Comparison of ENCODE assay signal across 18 cellular contexts in genomic region chr16:48352648-48353347, GRCh38. TPM values are rescaled to one million over a fixed set of nuclear protein-coding genes. Genes with fewer than 3 reads are reported as not detected.
DNase-seq lines count a peak whose midpoint lies in the region; ATAC-seq, FAIRE-seq and TF ChIP-seq lines count a peak whose summit lies in the region.
"Had no signal": no experiment of that assay in that cellular context is flagged by ENCODE, and none has a peak within 500 bp of the region (broad histone marks: within the 10 kb centered on the region; RNA-seq: fewer than 3 reads in every experiment).

No MANE protein-coding gene starts in this region.

- H4K20me1 ChIP-seq in GM12878 (ENCODE audit: control insufficient read depth, insufficient read depth), result no peaks in the 10 kb centered on the region

- H2AFZ ChIP-seq in GM12878 (ENCODE audit: control insufficient read depth, low read depth, low read length), result no peak overlapping the region

- in situ Hi-C loops in GM12878 (cut with MboI), result loop anchor here (5.0 kb wide), 2 partner anchors 175 to 275 kb away; no protein-coding TSS in a partner anchor

- no peak overlapping the region for H3K4me3 Mint-ChIP-seq in natural killer cell
- no peak overlapping the region for H3K4me3 Mint-ChIP-seq in natural killer cell treated with Interleukin-12 subunit alpha and Interleukin-12 subunit beta and Interleukin-15 and Interleukin-18, amount 100 ng/mL, for 72 hours
- H3K4me3 Mint-ChIP-seq in glutamatergic neuron (ENCODE audit: unreplicated experiment), result no peak overlapping the region
- no peak overlapping the region for H3K4me3 Mint-ChIP-seq in activated naive CD8-positive, alpha-beta T cell treated with anti-CD3 and anti-CD28 coated beads for 36 hours
- H3K4me3 Mint-ChIP-seq: activated CD4-positive, alpha-beta T cell treated with anti-CD3 and anti-CD28 coated beads, Interleukin-2, amount 10 ng/mL, durations not matched to agents 24 days and 14 days; nephron had no signal

- no peak for FAIRE-seq in GM12878 (lab: Jason Lieb, UNC)
- FAIRE-seq: small intestine had no signal

- WGBS in GM12878 (ENCODE audit: insufficient coverage, insufficient replicate concordance, low lambda C conversion rate, missing lambda C conversion rate), result 78% methylated on average over 6 of the region's 6 CpGs

- intact Hi-C loops in natural killer cell (cut with micrococcal nuclease), result loop anchor here (1.0 kb wide), 3 partner anchors 190 to 278 kb away; no protein-coding TSS in a partner anchor
- intact Hi-C loops in GM12878 (cut with micrococcal nuclease; ENCODE audit: unreplicated experiment), result loop anchor here (1.0 kb wide), 4 partner anchors 174 to 278 kb away; no protein-coding TSS in a partner anchor

- CTCF ChIA-PET in GM12878 (lab: Yijun Ruan, JAX), result interaction anchor here (0.5 to 6.3 kb wide), 8 partner anchors 9 to 277 kb away, joined by 3 to 97 read pairs (median 4); no protein-coding TSS in a partner anchor

- H3K27ac ChIP-seq in GM12878 (ENCODE audit: control insufficient read depth, insufficient read depth) (no peak overlapping the region), temporal lobe (ENCODE audit: low read depth, low read length) (peak overlapping the region; percentile 0)
- no peak overlapping the region for H3K27ac ChIP-seq in effector memory CD4-positive, alpha-beta T cell (ENCODE audit: insufficient read depth, low read length, poor library complexity, severe bottlenecking)
- H3K27ac ChIP-seq: body of pancreas, Peyer's patch, SJSA1, WERI-Rb-1 had no signal

- H3K9me3 Mint-ChIP-seq in natural killer cell (no peaks in the 10 kb centered on the region), glutamatergic neuron (ENCODE audit: unreplicated experiment) (peaks cover 8% of the 10 kb centered on the region)
- no peaks in the 10 kb centered on the region for H3K9me3 Mint-ChIP-seq in natural killer cell treated with Interleukin-12 subunit alpha and Interleukin-12 subunit beta and Interleukin-15 and Interleukin-18, amount 100 ng/mL, for 72 hours
- H3K9me3 Mint-ChIP-seq in activated naive CD8-positive, alpha-beta T cell treated with anti-CD3 and anti-CD28 coated beads for 36 hours, result peaks cover 2% of the 10 kb centered on the region
- H3K9me3 Mint-ChIP-seq: activated CD4-positive, alpha-beta T cell treated with anti-CD3 and anti-CD28 coated beads, Interleukin-2, amount 10 ng/mL, durations not matched to agents 24 days and 14 days; nephron had no signal

- ATAC-seq in natural killer cell (no peak), GM12878 (no peak), esophagus mucosa (no peak)
- no peak for ATAC-seq in natural killer cell treated with Interleukin-12 subunit alpha and Interleukin-12 subunit beta and Interleukin-15 and Interleukin-18, amount 100 ng/mL, for 72 hours

- SMC1A ChIA-PET in GM12878 (lab: Charles Lee; ENCODE audit: uncharacterized antibody, unreplicated experiment), result interaction anchor here (1.7 to 9.4 kb wide), 5 partner anchors 16 to 277 kb away, joined by 6 to 89 read pairs (median 52); no protein-coding TSS in a partner anchor

- H3K27me3 Mint-ChIP-seq in natural killer cell (ENCODE audit: low read depth in 2 of 2) (no peaks in the 10 kb centered on the region), glutamatergic neuron (ENCODE audit: unreplicated experiment) (peaks cover 2% of the 10 kb centered on the region)
- H3K27me3 Mint-ChIP-seq in natural killer cell treated with Interleukin-12 subunit alpha and Interleukin-12 subunit beta and Interleukin-15 and Interleukin-18, amount 100 ng/mL, for 72 hours, result no peaks in the 10 kb centered on the region
- no peaks in the 10 kb centered on the region for H3K27me3 Mint-ChIP-seq in activated naive CD8-positive, alpha-beta T cell treated with anti-CD3 and anti-CD28 coated beads for 36 hours
- H3K27me3 Mint-ChIP-seq: activated CD4-positive, alpha-beta T cell treated with anti-CD3 and anti-CD28 coated beads, Interleukin-2, amount 10 ng/mL, durations not matched to agents 24 days and 14 days had no signal

- no peak overlapping the region for H3K4me3 ChIP-seq in GM12878
- no peak overlapping the region for H3K4me3 ChIP-seq in effector memory CD4-positive, alpha-beta T cell (ENCODE audit: insufficient read depth, low read depth, low read length, poor library complexity, severe bottlenecking)
- H3K4me3 ChIP-seq: body of pancreas, mucosa of descending colon, Peyer's patch, SJSA1 had no signal

- H3K4me1 ChIP-seq in GM12878 (ENCODE audit: control insufficient read depth, insufficient read depth, low read length), result peaks cover 5% of the 10 kb centered on the region
- H3K4me1 ChIP-seq in effector memory CD4-positive, alpha-beta T cell (ENCODE audit: control insufficient read depth, insufficient read depth, low read length, poor library complexity, severe bottlenecking), result peaks cover 3% of the 10 kb centered on the region
- H3K4me1 ChIP-seq: body of pancreas, Peyer's patch, SJSA1 had no signal

- POLR2A ChIA-PET in GM12878 (lab: Charles Lee), result interaction anchor here (0.7 to 4.1 kb wide), 2 partner anchors 68 to 271 kb away, joined by 7 to 17 read pairs; no protein-coding TSS in a partner anchor

- DNase-seq in natural killer cell (no peak), GM12878 (ENCODE audit: low read depth, low spot score) (no peak), glutamatergic neuron (no peak)
- no peak for DNase-seq in natural killer cell treated with Interleukin-12 subunit alpha and Interleukin-12 subunit beta and Interleukin-15 and Interleukin-18, amount 100 ng/mL, for 72 hours (ENCODE audit: low spot score)
- no peak for DNase-seq in effector memory CD4-positive, alpha-beta T cell
- no peak for DNase-seq in activated naive CD8-positive, alpha-beta T cell treated with anti-CD3 and anti-CD28 coated beads for 36 hours
- DNase-seq: activated gamma-delta T cell, T1000 had no signal

- no peak for TF ChIP-seq EP300 in GM12878 (IDR thresholded peaks at IDR 0.05; ENCODE audit: borderline replicate concordance in 1 of 2, control insufficient read depth in 1 of 2, low read depth in 2 of 2, low read length in 2 of 2)

- H3K27me3 ChIP-seq in GM12878 (replicated peaks in 1 of 2; ENCODE audit: control insufficient read depth in 2 of 2, insufficient read depth in 2 of 2, low read length in 1 of 2), result no peaks in the 10 kb centered on the region
- no peaks in the 10 kb centered on the region for H3K27me3 ChIP-seq in effector memory CD4-positive, alpha-beta T cell (replicated peaks; ENCODE audit: control insufficient read depth, insufficient read depth, low read length, poor library complexity, severe bottlenecking)
- H3K27me3 ChIP-seq: body of pancreas, Peyer's patch, SJSA1 had no signal

- H3K79me2 ChIP-seq in GM12878 (ENCODE audit: control insufficient read depth, insufficient read depth, low read length), result peaks cover 10% of the 10 kb centered on the region

- TF ChIP-seq RAD21 in GM12878 (IDR thresholded peaks at IDR 0.05; ENCODE audit: insufficient read depth, low read depth, low read length), result no peak

- H3K9ac ChIP-seq in GM12878 (ENCODE audit: control insufficient read depth, insufficient read depth, low read length), result no peak overlapping the region

- H3K4me1 Mint-ChIP-seq in natural killer cell (peaks cover 6 to 15% of the 10 kb centered on the region in 2 donors), glutamatergic neuron (ENCODE audit: low read depth, unreplicated experiment) (peaks cover 17% of the 10 kb centered on the region)
- peaks cover 15 to 22% of the 10 kb centered on the region in 2 donors for H3K4me1 Mint-ChIP-seq in natural killer cell treated with Interleukin-12 subunit alpha and Interleukin-12 subunit beta and Interleukin-15 and Interleukin-18, amount 100 ng/mL, for 72 hours (ENCODE audit: low read depth in 2 of 2)
- peaks cover 19% of the 10 kb centered on the region for H3K4me1 Mint-ChIP-seq in activated naive CD8-positive, alpha-beta T cell treated with anti-CD3 and anti-CD28 coated beads for 36 hours
- H3K4me1 Mint-ChIP-seq: nephron had no signal

- RAD21 ChIA-PET in GM12878 (lab: Charles Lee; ENCODE audit: unreplicated experiment), result interaction anchor here (0.6 to 6.4 kb wide), 5 partner anchors 73 to 277 kb away, joined by 3 to 77 read pairs (median 32); no protein-coding TSS in a partner anchor

- 0 out of 2 replicates have a peak, but pooled peaks have one; percentile 30 for TF ChIP-seq POLR2A in GM12878 (IDR thresholded peaks at IDR 0.05; ENCODE audit: low read depth, low read length)

- H3K4me2 ChIP-seq in GM12878 (ENCODE audit: control insufficient read depth, insufficient read depth), result no peak overlapping the region

- TF ChIP-seq CTCF in natural killer cell (IDR thresholded peaks at IDR 0.05) (no peak), GM12878 (IDR thresholded peaks at IDR 0.05 in 2 of 3, conservative IDR thresholded peaks at IDR 0.05 in 1 of 3; ENCODE audit: control insufficient read depth in 2 of 3, extremely low read depth in 1 of 3, insufficient read depth in 1 of 3, low read depth in 3 of 3, low read length in 3 of 3) (no peak), glutamatergic neuron (IDR thresholded peaks at IDR 0.05; ENCODE audit: partially characterized antibody, unreplicated experiment) (no peak)

- H3K9me3 ChIP-seq in GM12878 (replicated peaks; ENCODE audit: control insufficient read depth, insufficient read depth, low read length), result no peaks in the 10 kb centered on the region; the same call in 2 of the 3 replicates
- H3K9me3 ChIP-seq in effector memory CD4-positive, alpha-beta T cell (ENCODE audit: control insufficient read depth, low read length), result no peaks in the 10 kb centered on the region
- H3K9me3 ChIP-seq: body of pancreas, mucosa of descending colon, Peyer's patch, SJSA1 had no signal

- H3K27ac Mint-ChIP-seq in natural killer cell (peak overlapping the region; percentile 34 to 57), glutamatergic neuron (ENCODE audit: unreplicated experiment) (peak overlapping the region; percentile 43)
- peak overlapping the region in 1 of 2 donors; percentile 56 for H3K27ac Mint-ChIP-seq in natural killer cell treated with Interleukin-12 subunit alpha and Interleukin-12 subunit beta and Interleukin-15 and Interleukin-18, amount 100 ng/mL, for 72 hours
- H3K27ac Mint-ChIP-seq in activated naive CD8-positive, alpha-beta T cell treated with anti-CD3 and anti-CD28 coated beads for 36 hours, result no peak overlapping the region

- peaks cover 10 to 26% of the 10 kb centered on the region in 2 experiments for H3K36me3 ChIP-seq in GM12878 (ENCODE audit: control insufficient read depth in 2 of 2, insufficient read depth in 2 of 2, low read length in 1 of 2)
- peaks cover 38% of the 10 kb centered on the region for H3K36me3 ChIP-seq in effector memory CD4-positive, alpha-beta T cell (ENCODE audit: control insufficient read depth, insufficient read depth, low read length)

- no peaks in the 10 kb centered on the region for H3K36me3 Mint-ChIP-seq in natural killer cell
- H3K36me3 Mint-ChIP-seq in natural killer cell treated with Interleukin-12 subunit alpha and Interleukin-12 subunit beta and Interleukin-15 and Interleukin-18, amount 100 ng/mL, for 72 hours, result no peaks in the 10 kb centered on the region
- no peaks in the 10 kb centered on the region for H3K36me3 Mint-ChIP-seq in glutamatergic neuron (ENCODE audit: unreplicated experiment)
- peaks cover 35% of the 10 kb centered on the region for H3K36me3 Mint-ChIP-seq in activated naive CD8-positive, alpha-beta T cell treated with anti-CD3 and anti-CD28 coated beads for 36 hours

- BruUV-seq in GM12878 (replicated peaks; lab: Mats Ljungman, UMichigan), result TSS peak; percentile 42

RNA-seq across cellular contexts. Expression of gene SIAH1, which starts 32.4 kb away (rescaled TPM):
- total RNA-seq in natural killer cell (10 to 100 TPM; 52.9 to 57.7 (median 55.5) TPM), GM12878 (2014; rRNA removed) (15.8 and 20.7 TPM in 2 replicates), GM12878 (2014; rRNA removed; fragmentation: Illumina TruSeq; extraction: Trizol) (14.0 and 14.8 TPM in 2 replicates), GM12878 (2021) (12.4 and 14.0 TPM in 2 replicates), glutamatergic neuron (ENCODE audit: unreplicated experiment) (46.7 TPM), temporal lobe (102 TPM), esophagus mucosa (13.7 TPM)
- total RNA-seq in natural killer cell treated with Interleukin-12 subunit alpha and Interleukin-12 subunit beta and Interleukin-15 and Interleukin-18, amount 100 ng/mL, for 72 hours, result 10 to 100 TPM; 21.0 to 25.7 TPM
- total RNA-seq in GM12878 (2013; cell fraction: nucleolus; rRNA removed), result 68.3 and 70.9 TPM in 2 replicates
- 9.1 TPM for polyA plus RNA-seq in GM12878 (2011; ENCODE audit: low read depth)
- polyA plus RNA-seq in GM12878 (2011; rRNA removed) (14.8 and 16.6 TPM in 2 replicates), GM12878 (2014; fragmentation: Illumina TruSeq; extraction: Trizol) (12.7 and 15.7 TPM in 2 replicates), GM12878 (2014; fragmentation: Nextera tagmentation; extraction: Ambion mirVana) (1 to 10 TPM; 5.1 to 6.4 TPM), GM12878 (2014; rRNA removed) (10.8 and 13.4 TPM in 2 replicates), GM12878 (2016; fragmentation: Nextera tagmentation; extraction: Ambion mirVana) (10 to 100 TPM; 13.7 to 21.1 TPM)
- 11.3 and 12.5 TPM in 2 replicates for polyA plus RNA-seq in GM12878 (2011; cell fraction: cytosol; rRNA removed)
- polyA plus RNA-seq in GM12878 (2011; cell fraction: nucleus; rRNA removed), result 11.8 and 14.3 TPM in 2 replicates
- 11.7 and 12.2 TPM in 2 replicates for polyA plus RNA-seq in GM12878 (2012)
- 23.6 and 25.3 TPM in 2 replicates for polyA minus RNA-seq in GM12878 (2011; rRNA and poly(A)+ RNA removed)
- 12.0 and 12.3 TPM in 2 replicates for polyA minus RNA-seq in GM12878 (2011; cell fraction: cytosol; rRNA and poly(A)+ RNA removed)
- 14.3 and 29.7 TPM in 2 replicates for polyA minus RNA-seq in GM12878 (2011; cell fraction: nucleus; rRNA and poly(A)+ RNA removed)
- total RNA-seq in activated naive CD8-positive, alpha-beta T cell treated with anti-CD3 and anti-CD28 coated beads for 36 hours, result 10 to 100 TPM; 16.2 to 18.3 TPM
